In genomic region chr21:35075546-35075945, GRCh38 we compare ENCODE assay signal across 14 cellular contexts. TPM values are rescaled to one million over a fixed set of nuclear protein-coding genes. Genes with fewer than 3 reads are reported as not detected.
DNase-seq lines count a peak whose midpoint lies in the region; ATAC-seq, FAIRE-seq and TF ChIP-seq lines count a peak whose summit lies in the region.
"Had no signal": no experiment of that assay in that cellular context is flagged by ENCODE, and none has a peak within 500 bp of the region (broad histone marks: within the 10 kb centered on the region; RNA-seq: fewer than 3 reads in every experiment).

No MANE protein-coding gene starts in this region.

- H3K4me2 ChIP-seq in astrocyte (ENCODE audit: low read length) (no peak overlapping the region), mesenchymal stem cell (ENCODE audit: low read length, poor library complexity, severe bottlenecking) (no peak overlapping the region)

- H2BK15ac ChIP-seq in mesenchymal stem cell (ENCODE audit: low read depth, poor library complexity, severe bottlenecking): no peak overlapping the region

- H3K36me3 Mint-ChIP-seq in astrocyte (ENCODE audit: low read depth, unreplicated experiment) (peaks cover 5% of the 10 kb centered on the region), mesothelial cell of epicardium (no peaks in the 10 kb centered on the region)
- H3K36me3 Mint-ChIP-seq: activated naive CD4-positive, alpha-beta T cell treated with anti-CD3 and anti-CD28 coated beads, Interleukin-2, amount 10 ng/mL, durations not matched to agents 7 days and 5 days had no signal

- H3K4me3 ChIP-seq in HEK293 (ENCODE audit: low read depth, low read length): no peak overlapping the region
- no peak overlapping the region for H3K4me3 ChIP-seq in astrocyte (ENCODE audit: insufficient read depth, low read depth, low read length)
- no peak overlapping the region for H3K4me3 ChIP-seq in mesenchymal stem cell (ENCODE audit: insufficient read depth in 1 of 2, low read depth in 1 of 2, low read length in 2 of 2)

- peak; percentile 65 for DNase-seq in EH (ENCODE audit: low read depth)
- peak; percentile 78 for DNase-seq in astrocyte (ENCODE audit: low read depth)
- peak; percentile 86 for DNase-seq in mesenchymal stem cell
- DNase-seq in mesothelial cell of epicardium (ENCODE audit: low spot score in 2 of 2, unreplicated experiment in 2 of 2): no peak
- DNase-seq: activated B cell treated with CpG ODN at 0.5 μM for 24 hours; activated naive CD4-positive, alpha-beta T cell treated with anti-CD3 and anti-CD28 coated beads, Interleukin-2, amount 10 ng/mL, durations not matched to agents 7 days and 5 days; effector memory CD8-positive, alpha-beta T cell; NCI-H2081 had no signal

- H2AK5ac ChIP-seq in mesenchymal stem cell (ENCODE audit: low read length, severe bottlenecking): no peak overlapping the region

- peak; percentile 55 for FAIRE-seq in astrocyte (lab: Jason Lieb, UNC)
- FAIRE-seq: islet of Langerhans had no signal

- CTCF ChIA-PET in HEK293 (lab: Yijun Ruan, JAX): interaction anchor here (0.6 to 0.9 kb wide), 7 partner anchors 9 to 1022 kb away, joined by 3 to 5 read pairs (median 3); no protein-coding TSS in a partner anchor

- H4K20me1 ChIP-seq in astrocyte (ENCODE audit: insufficient read depth, low read length): no peaks in the 10 kb centered on the region

- H3K23ac ChIP-seq in mesenchymal stem cell (ENCODE audit: low read length in 2 of 2): no peak overlapping the region

- H3K4me3 Mint-ChIP-seq in astrocyte (ENCODE audit: unreplicated experiment): no peak overlapping the region
- no peak overlapping the region for H3K4me3 Mint-ChIP-seq in mesothelial cell of epicardium
- H3K4me3 Mint-ChIP-seq: activated B cell treated with CpG ODN at 0.5 μM for 24 hours; activated naive CD4-positive, alpha-beta T cell treated with anti-CD3 and anti-CD28 coated beads, Interleukin-2, amount 10 ng/mL, durations not matched to agents 7 days and 5 days; effector memory CD8-positive, alpha-beta T cell had no signal

- H2BK5ac ChIP-seq in mesenchymal stem cell (ENCODE audit: low read depth, low read length, poor library complexity, severe bottlenecking): no peak overlapping the region

- H3K79me2 ChIP-seq in astrocyte (ENCODE audit: insufficient read depth, low read length): no peaks in the 10 kb centered on the region
- H3K79me2 ChIP-seq: parathyroid adenoma had no signal

- H2AFZ ChIP-seq in astrocyte (ENCODE audit: low read depth, low read length): peak overlapping the region; percentile 21
- H2AFZ ChIP-seq in mesenchymal stem cell (ENCODE audit: low read depth, low read length): no peak overlapping the region
- H2AFZ ChIP-seq: parathyroid adenoma had no signal

- no peak overlapping the region for H3K9ac ChIP-seq in astrocyte (ENCODE audit: low read length)
- peak overlapping the region; percentile 65 for H3K9ac ChIP-seq in mesenchymal stem cell (ENCODE audit: low read length)
- H3K9ac ChIP-seq: parathyroid adenoma had no signal

- H3K4me1 Mint-ChIP-seq in astrocyte (ENCODE audit: low read depth, unreplicated experiment) (peaks cover 26% of the 10 kb centered on the region), mesothelial cell of epicardium (peaks cover 10% of the 10 kb centered on the region)
- H3K4me1 Mint-ChIP-seq: activated B cell treated with CpG ODN at 0.5 μM for 24 hours had no signal

- H3K27ac Mint-ChIP-seq in astrocyte (ENCODE audit: unreplicated experiment) (peak overlapping the region; percentile 54), mesothelial cell of epicardium (no peak overlapping the region)
- H3K27ac Mint-ChIP-seq: activated B cell treated with CpG ODN at 0.5 μM for 24 hours; activated naive CD4-positive, alpha-beta T cell treated with anti-CD3 and anti-CD28 coated beads, Interleukin-2, amount 10 ng/mL, durations not matched to agents 7 days and 5 days; effector memory CD8-positive, alpha-beta T cell had no signal

- no peak for TF ChIP-seq CTCF in HEK293 (tag by site-specific recombination; IDR thresholded peaks at IDR 0.05)
- TF ChIP-seq CTCF in astrocyte (IDR thresholded peaks at IDR 0.05; ENCODE audit: insufficient read depth, low read depth, low read length): no peak
- no peak for TF ChIP-seq CTCF in mesothelial cell of epicardium (IDR thresholded peaks at IDR 0.05; ENCODE audit: unreplicated experiment)

- H4K91ac ChIP-seq in mesenchymal stem cell (ENCODE audit: low read length): no peak overlapping the region

- H3K4me1 ChIP-seq in HEK293 (ENCODE audit: control insufficient read depth, insufficient read depth, low read length) (no peaks in the 10 kb centered on the region), astrocyte (ENCODE audit: insufficient read depth, low read length) (peaks cover 12% of the 10 kb centered on the region), mesenchymal stem cell (ENCODE audit: control insufficient read depth, insufficient read depth, low read depth, low read length) (peaks cover 5% of the 10 kb centered on the region)
- H3K4me1 ChIP-seq: parathyroid adenoma had no signal

- H3K4ac ChIP-seq in mesenchymal stem cell (ENCODE audit: low read depth in 1 of 2, low read length in 2 of 2): no peak overlapping the region

- H4K8ac ChIP-seq in mesenchymal stem cell (ENCODE audit: low read length): peak overlapping the region; percentile 45

- no peaks in the 10 kb centered on the region for H3K27me3 Mint-ChIP-seq in astrocyte (ENCODE audit: low read depth, unreplicated experiment)
- no peaks in the 10 kb centered on the region for H3K27me3 Mint-ChIP-seq in mesothelial cell of epicardium (ENCODE audit: low read depth)

- H2BK120ac ChIP-seq in mesenchymal stem cell (ENCODE audit: low read depth, low read length): no peak overlapping the region

- H3K9me3 ChIP-seq in HEK293 (ENCODE audit: control insufficient read depth, insufficient read depth, low read depth, low read length): no peaks in the 10 kb centered on the region
- H3K9me3 ChIP-seq in astrocyte (ENCODE audit: insufficient read depth, low read depth, low read length): no peaks in the 10 kb centered on the region
- peaks cover 3% of the 10 kb centered on the region for H3K9me3 ChIP-seq in mesenchymal stem cell (ENCODE audit: control insufficient read depth, low read length)

- H3K79me1 ChIP-seq in mesenchymal stem cell (replicated peaks; ENCODE audit: low read length, poor library complexity, severe bottlenecking): no peaks in the 10 kb centered on the region

- no peak overlapping the region for H3K18ac ChIP-seq in mesenchymal stem cell (ENCODE audit: low read depth in 1 of 2, low read length in 2 of 2)

- 69% methylated on average over 5 of the region's 6 CpGs for WGBS in mesenchymal stem cell

- ATAC-seq in HG02571 (IDR thresholded peaks at IDR 0.05; ENCODE audit: unreplicated experiment): no peak
- ATAC-seq in GM18873 (IDR thresholded peaks at IDR 0.05; ENCODE audit: low FRiP score, unreplicated experiment): no peak
- ATAC-seq: effector memory CD8-positive, alpha-beta T cell had no signal

- H3K27ac ChIP-seq in HEK293 (ENCODE audit: extremely low read depth, low read depth, low read length) (no peak overlapping the region), astrocyte (ENCODE audit: low read depth, low read length) (peak overlapping the region; percentile 11), mesenchymal stem cell (ENCODE audit: low read length, poor library complexity, severe bottlenecking) (no peak overlapping the region)
- H3K27ac ChIP-seq: HL-60, parathyroid adenoma had no signal

- no peak overlapping the region for H2BK12ac ChIP-seq in mesenchymal stem cell (ENCODE audit: low read length in 2 of 2)

- H3K9me3 Mint-ChIP-seq in astrocyte (ENCODE audit: unreplicated experiment) (peaks cover 7% of the 10 kb centered on the region), mesothelial cell of epicardium (peaks cover 10% of the 10 kb centered on the region)

- H3K36me3 ChIP-seq in HEK293 (ENCODE audit: control insufficient read depth in 2 of 2, insufficient read depth in 1 of 2, low read length in 2 of 2): no peaks in the 10 kb centered on the region
- H3K36me3 ChIP-seq in astrocyte (ENCODE audit: insufficient read depth, low read length): no peaks in the 10 kb centered on the region
- H3K36me3 ChIP-seq in mesenchymal stem cell (ENCODE audit: control insufficient read depth in 1 of 2, insufficient read depth in 2 of 2, low read depth in 1 of 2, low read length in 2 of 2): no peaks in the 10 kb centered on the region

- POLR2A ChIA-PET in HEK293 (lab: Yijun Ruan, JAX): interaction anchor here (1.0 kb wide), 1 partner anchor 9 kb away, joined by 3 read pairs; no protein-coding TSS in a partner anchor

- H3K14ac ChIP-seq in mesenchymal stem cell (ENCODE audit: low read length in 2 of 2): no peak overlapping the region

- H3K27me3 ChIP-seq in astrocyte (ENCODE audit: insufficient read depth, low read length): no peaks in the 10 kb centered on the region
- H3K27me3 ChIP-seq in mesenchymal stem cell (ENCODE audit: control insufficient read depth in 1 of 2, insufficient read depth in 1 of 2, low read length in 2 of 2): no peaks in the 10 kb centered on the region

TF ChIP-seq in HEK293, 187 proteins besides CTCF, POLR2A, EP300 and RAD21 (continues in another document):
- TF ChIP-seq ZNF600 (tag by site-specific recombination; IDR thresholded peaks at IDR 0.05) (no peak), YY1 (tag by site-specific recombination; IDR thresholded peaks at IDR 0.05) (no peak), ZNF843 (tag by site-specific recombination; IDR thresholded peaks at IDR 0.05) (no peak), ZNF37A (tag by site-specific recombination; IDR thresholded peaks at IDR 0.05) (no peak), TRIM28 (IDR thresholded peaks at IDR 0.05; ENCODE audit: borderline replicate concordance, low read length) (no peak), ZNF48 (tag by site-specific recombination; IDR thresholded peaks at IDR 0.05) (no peak), ZNF239 (tag by site-specific recombination; IDR thresholded peaks at IDR 0.05) (no peak), ZNF692 (tag by site-specific recombination; IDR thresholded peaks at IDR 0.05) (no peak), ZNF311 (tag by site-specific recombination; IDR thresholded peaks at IDR 0.05; ENCODE audit: borderline replicate concordance) (no peak), ZNF335 (tag by site-specific recombination; conservative IDR thresholded peaks at IDR 0.05) (0 out of 2 replicates have a peak, but pooled peaks have one; percentile 19)

RNA-seq across cellular contexts. Expression of gene RUNX1, which starts 26.4 kb away (rescaled TPM):
- 84.6 and 94.1 TPM in 2 replicates for total RNA-seq in astrocyte
- 32.6 TPM for polyA plus RNA-seq in mesenchymal stem cell (2013, experiment 1 of 2)
- 29.7 TPM for polyA plus RNA-seq in mesenchymal stem cell (2013, experiment 2 of 2)
- 38.3 to 41.2 TPM (median 38.5 TPM) in 3 replicates for total RNA-seq in mesothelial cell of epicardium

Comparison
In these comparisons a context has a peak if more than half of its experiments do, and no peak if none do; other contexts are left out.
1. DNase-seq: peak in EH (single experiment), astrocyte (single experiment) and mesenchymal stem cell (single experiment); none in mesothelial cell of epicardium (0 of 2).